ENCODE assay signal across 29 cellular contexts in the genomic region with DNA sequence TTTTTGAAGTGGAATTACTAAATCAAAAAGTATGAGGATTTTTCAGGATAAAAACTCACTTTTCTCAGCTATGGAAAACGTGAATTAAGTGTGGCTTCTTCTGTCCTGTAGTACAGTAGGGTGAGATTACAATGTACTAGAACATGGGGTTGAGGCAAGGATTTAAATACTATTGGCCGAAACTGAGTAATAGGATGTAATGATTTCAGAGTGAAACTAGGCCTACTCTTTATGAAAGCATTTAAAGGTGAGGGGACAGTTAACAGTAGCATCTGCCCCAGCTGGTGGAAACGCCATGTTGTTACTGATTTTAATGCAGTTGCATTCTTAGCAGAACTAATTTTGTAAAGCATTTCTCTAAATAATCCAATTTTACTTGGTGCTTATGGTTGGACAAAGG.
"Had no signal": no experiment of that assay in that cellular context is flagged by ENCODE, and none has a peak within 500 bp of the region (broad histone marks: within the 10 kb centered on the region; RNA-seq: fewer than 3 reads in every experiment).

No MANE protein-coding gene starts in this region.

- H3K4me1 Mint-ChIP-seq: stimulated activated effector memory CD8-positive, alpha-beta T cell treated with anti-CD3 and anti-CD28 coated beads, Interleukin-12 subunit alpha, Interleukin-12 subunit beta, amount 100 ng/mL, for 72 hours; stimulated activated memory B cell treated with anti-CD40 and anti-IgM and Interleukin-4, amounts not matched to agents 10 μg/mL and 1 μg/mL and 100 μg/mL, for 72 hours; stimulated activated naive B cell treated with anti-CD40 and anti-IgM and Interleukin-4, amounts not matched to agents 10 μg/mL and 1 μg/mL and 100 μg/mL, for 72 hours; stimulated activated naive CD8-positive, alpha-beta T cell treated with anti-CD3 and anti-CD28 coated beads, Interleukin-15, amount 100 ng/mL, for 72 hours had no signal

- H3K9me3 Mint-ChIP-seq: stimulated activated effector memory CD8-positive, alpha-beta T cell treated with anti-CD3 and anti-CD28 coated beads, Interleukin-12 subunit alpha, Interleukin-12 subunit beta, amount 100 ng/mL, for 72 hours; stimulated activated memory B cell treated with anti-CD40 and anti-IgM and Interleukin-4, amounts not matched to agents 10 μg/mL and 1 μg/mL and 100 μg/mL, for 72 hours; stimulated activated naive B cell treated with anti-CD40 and anti-IgM and Interleukin-4, amounts not matched to agents 10 μg/mL and 1 μg/mL and 100 μg/mL, for 72 hours; stimulated activated naive CD8-positive, alpha-beta T cell treated with anti-CD3 and anti-CD28 coated beads, Interleukin-15, amount 100 ng/mL, for 72 hours; stimulated activated naive CD8-positive, alpha-beta T cell treated with anti-CD3 and anti-CD28 coated beads, Interleukin-15, Interleukin-2, amounts not matched to agents 100 ng/mL and 50 ng/mL, for 24 hours; type B pancreatic cell had no signal

- DNase-seq: stimulated activated CD4-positive, alpha-beta T cell treated with anti-CD3 and anti-CD28 coated beads, Interleukin-2, amount 100 ng/mL, for 48 hours; stimulated activated CD4-positive, alpha-beta T cell treated with anti-CD3 and anti-CD28 coated beads, Interleukin-4, amount 100 ng/mL, for 1 hour; stimulated activated CD4-positive, alpha-beta T cell treated with anti-CD3 and anti-CD28 coated beads, Interleukin-4, amount 100 ng/mL, for 24 hours; stimulated activated CD4-positive, alpha-beta T cell treated with anti-CD3 and anti-CD28 coated beads, Interleukin-4, amount 100 ng/mL, for 4 hours; stimulated activated CD8-positive, alpha-beta memory T cell treated with anti-CD3 and anti-CD28 coated beads, Interleukin-4, amount 100 ng/mL, for 48 hours; stimulated activated naive B cell treated with anti-CD40 and anti-IgM and Interleukin-4, amounts not matched to agents 10 μg/mL and 1 μg/mL and 100 μg/mL, for 72 hours; stimulated activated naive CD4-positive, alpha-beta T cell; stimulated activated naive CD4-positive, alpha-beta T cell treated with Interleukin-2 at 50 U/mL for 16 hours; stimulated activated naive CD8-positive, alpha-beta T cell treated with anti-CD3 and anti-CD28 coated beads, Interleukin-15, amount 100 ng/mL, for 72 hours; stimulated activated naive CD8-positive, alpha-beta T cell treated with anti-CD3 and anti-CD28 coated beads, Interleukin-15, Interleukin-2, amounts not matched to agents 100 U/mL and 50 U/mL, for 24 hours; stomach; substantia nigra; testis; thyroid gland; tibial artery; transverse colon; trophoblast cell; upper lobe of left lung; upper lobe of right lung; uterus had no signal

- H3K27me3 ChIP-seq: stomach, suprapubic skin, testis, thyroid gland, tibial artery, tibial nerve, transverse colon, upper lobe of left lung, upper lobe of right lung, uterus, vagina had no signal

- H3K27ac Mint-ChIP-seq: stimulated activated effector memory CD8-positive, alpha-beta T cell treated with anti-CD3 and anti-CD28 coated beads, Interleukin-12 subunit alpha, Interleukin-12 subunit beta, amount 100 ng/mL, for 72 hours; stimulated activated memory B cell treated with anti-CD40 and anti-IgM and Interleukin-4, amounts not matched to agents 10 μg/mL and 1 μg/mL and 100 μg/mL, for 72 hours; stimulated activated naive B cell treated with anti-CD40 and anti-IgM and Interleukin-4, amounts not matched to agents 10 μg/mL and 1 μg/mL and 100 μg/mL, for 72 hours; stimulated activated naive CD8-positive, alpha-beta T cell treated with anti-CD3 and anti-CD28 coated beads, Interleukin-15, amount 100 ng/mL, for 72 hours; stimulated activated naive CD8-positive, alpha-beta T cell treated with anti-CD3 and anti-CD28 coated beads, Interleukin-15, Interleukin-2, amounts not matched to agents 100 ng/mL and 50 ng/mL, for 24 hours; type B pancreatic cell had no signal

- H3K4me3 ChIP-seq: stomach, suprapubic skin, testis, thoracic aorta, thyroid gland, tibial artery, tibial nerve, transverse colon, upper lobe of left lung, upper lobe of right lung, uterus, vagina had no signal

- H3K4me3 Mint-ChIP-seq: stimulated activated effector memory CD8-positive, alpha-beta T cell treated with anti-CD3 and anti-CD28 coated beads, Interleukin-12 subunit alpha, Interleukin-12 subunit beta, amount 100 ng/mL, for 72 hours; stimulated activated memory B cell treated with anti-CD40 and anti-IgM and Interleukin-4, amounts not matched to agents 10 μg/mL and 1 μg/mL and 100 μg/mL, for 72 hours; stimulated activated naive B cell treated with anti-CD40 and anti-IgM and Interleukin-4, amounts not matched to agents 10 μg/mL and 1 μg/mL and 100 μg/mL, for 72 hours; stimulated activated naive CD8-positive, alpha-beta T cell treated with anti-CD3 and anti-CD28 coated beads, Interleukin-15, amount 100 ng/mL, for 72 hours; stimulated activated naive CD8-positive, alpha-beta T cell treated with anti-CD3 and anti-CD28 coated beads, Interleukin-15, Interleukin-2, amounts not matched to agents 100 ng/mL and 50 ng/mL, for 24 hours; type B pancreatic cell had no signal

- FAIRE-seq: urothelium cell line had no signal

- H3K9me3 ChIP-seq: stomach, suprapubic skin, testis, thoracic aorta, thyroid gland, tibial artery, tibial nerve, transverse colon, upper lobe of left lung, upper lobe of right lung, uterus, vagina had no signal

- H3K36me3 Mint-ChIP-seq: stimulated activated effector memory CD8-positive, alpha-beta T cell treated with anti-CD3 and anti-CD28 coated beads, Interleukin-12 subunit alpha, Interleukin-12 subunit beta, amount 100 ng/mL, for 72 hours; stimulated activated memory B cell treated with anti-CD40 and anti-IgM and Interleukin-4, amounts not matched to agents 10 μg/mL and 1 μg/mL and 100 μg/mL, for 72 hours; stimulated activated naive B cell treated with anti-CD40 and anti-IgM and Interleukin-4, amounts not matched to agents 10 μg/mL and 1 μg/mL and 100 μg/mL, for 72 hours; type B pancreatic cell had no signal

- H3K36me3 ChIP-seq: stomach, suprapubic skin, thoracic aorta, thyroid gland, tibial artery, tibial nerve, transverse colon, upper lobe of left lung, upper lobe of right lung, uterus, vagina had no signal

- H3K27ac ChIP-seq: stomach, suprapubic skin, testis, thoracic aorta, thyroid gland, tibial artery, tibial nerve, transverse colon, upper lobe of left lung, upper lobe of right lung, uterus, vagina had no signal

- H3K27me3 Mint-ChIP-seq: stimulated activated memory B cell treated with anti-CD40 and anti-IgM and Interleukin-4, amounts not matched to agents 10 μg/mL and 1 μg/mL and 100 μg/mL, for 72 hours; stimulated activated naive B cell treated with anti-CD40 and anti-IgM and Interleukin-4, amounts not matched to agents 10 μg/mL and 1 μg/mL and 100 μg/mL, for 72 hours; stimulated activated naive CD8-positive, alpha-beta T cell treated with anti-CD3 and anti-CD28 coated beads, Interleukin-15, amount 100 ng/mL, for 72 hours; stimulated activated naive CD8-positive, alpha-beta T cell treated with anti-CD3 and anti-CD28 coated beads, Interleukin-15, Interleukin-2, amounts not matched to agents 100 ng/mL and 50 ng/mL, for 24 hours had no signal

- H3K4me1 ChIP-seq: suprapubic skin, testis, thyroid gland, transverse colon, upper lobe of right lung, uterus, vagina had no signal

- ATAC-seq: stimulated activated effector memory CD8-positive, alpha-beta T cell treated with anti-CD3 and anti-CD28 coated beads, Interleukin-12 subunit alpha, Interleukin-12 subunit beta, amount 100 ng/mL, for 72 hours; stimulated activated memory B cell treated with anti-CD40 and anti-IgM and Interleukin-4, amounts not matched to agents 10 μg/mL and 1 μg/mL and 100 μg/mL, for 72 hours; stimulated activated naive B cell treated with anti-CD40 and anti-IgM and Interleukin-4, amounts not matched to agents 10 μg/mL and 1 μg/mL and 100 μg/mL, for 72 hours; stimulated activated naive CD8-positive, alpha-beta T cell treated with anti-CD3 and anti-CD28 coated beads, Interleukin-15, amount 100 ng/mL, for 72 hours; stimulated activated naive CD8-positive, alpha-beta T cell treated with anti-CD3 and anti-CD28 coated beads, Interleukin-15, Interleukin-2, amounts not matched to agents 100 U/mL and 50 U/mL, for 24 hours; upper lobe of right lung had no signal
